In genomic region chr9:38160613-38161215, GRCh38 we compare ENCODE assay signal across 8 cellular contexts.
DNase-seq lines count a peak whose midpoint lies in the region; ATAC-seq and TF ChIP-seq lines count a peak whose summit lies in the region.

No MANE protein-coding gene starts in this region.

- no peaks in the 10 kb centered on the region for H3K79me2 ChIP-seq in Karpas-422 (ENCODE audit: low read length)

- H4K20me1 ChIP-seq in Karpas-422 (ENCODE audit: insufficient read depth, low read depth, low read length): no peaks in the 10 kb centered on the region

- WGBS in iPS DF 6.9 (ENCODE audit: insufficient coverage, insufficient read length): no CpG with 5 or more reads among the region's 9 CpGs

- DNase-seq in GDM1 (lab: John Stamatoyannopoulos, UW) (peak; percentile 27), Karpas-422 (peak; percentile 91), T-helper 2 cell (peak; percentile 3 to 49 (median 26)), astrocyte of the cerebellum (ENCODE audit: low read depth) (peak; percentile 11), iPS DF 6.9 (ENCODE audit: low read depth, low spot score) (peak; percentile 41), T1000 (lab: John Stamatoyannopoulos, UW) (no peak)
- DNase-seq in stimulated activated CD4-positive, alpha-beta T cell treated with anti-CD3 and anti-CD28 coated beads, Interleukin-1b, Interleukin-23, amount 100 ng/mL, for 4 hours (ENCODE audit: low read depth in 2 of 2): peak; percentile 46 to 60

- H3K4me1 ChIP-seq in Karpas-422 (ENCODE audit: low read length): no peaks in the 10 kb centered on the region
- H3K4me1 ChIP-seq in iPS DF 6.9 (ENCODE audit: control insufficient read depth, insufficient read depth, low read length): no peaks in the 10 kb centered on the region

- no peak overlapping the region for H3K9ac ChIP-seq in Karpas-422 (ENCODE audit: low read length)

- in situ Hi-C loops in astrocyte of the cerebellum (cut with HindIII; ENCODE audit: low sequenced_read_pairs): no loop called here

- H3K4me2 ChIP-seq in Karpas-422 (ENCODE audit: low read depth, low read length, poor library complexity, severe bottlenecking): no peak overlapping the region

- H3K27ac ChIP-seq in Karpas-422 (ENCODE audit: low read length) (no peak overlapping the region), iPS DF 6.9 (ENCODE audit: low read length) (no peak overlapping the region)

- H3K4me3 ChIP-seq in Karpas-422 (ENCODE audit: low read length) (no peak overlapping the region), astrocyte of the cerebellum (ENCODE audit: low read depth, low read length) (no peak overlapping the region), iPS DF 6.9 (ENCODE audit: low read length) (no peak overlapping the region)

- H3K9me3 ChIP-seq in Karpas-422 (ENCODE audit: low read length): no peaks in the 10 kb centered on the region
- no peaks in the 10 kb centered on the region for H3K9me3 ChIP-seq in iPS DF 6.9 (ENCODE audit: control insufficient read depth, insufficient read depth, low read length)

- TF ChIP-seq CTCF in astrocyte of the cerebellum (IDR thresholded peaks at IDR 0.05; ENCODE audit: low read depth, low read length, missing control alignments): peak; percentile 77

- H3K36me3 ChIP-seq in Karpas-422 (ENCODE audit: insufficient read depth, low read length): no peaks in the 10 kb centered on the region
- H3K36me3 ChIP-seq in iPS DF 6.9 (ENCODE audit: control insufficient read depth, insufficient read depth, low read length): no peaks in the 10 kb centered on the region

- H2AFZ ChIP-seq in Karpas-422 (ENCODE audit: low read length): no peak overlapping the region

- no peaks in the 10 kb centered on the region for H3K9me2 ChIP-seq in Karpas-422 (replicated peaks; ENCODE audit: insufficient read depth, low read length)

- no peak for ATAC-seq in HG02642 (IDR thresholded peaks at IDR 0.05; ENCODE audit: poor library complexity, unreplicated experiment)

- no peaks in the 10 kb centered on the region for H3K27me3 ChIP-seq in Karpas-422 (ENCODE audit: low read length)
- no peaks in the 10 kb centered on the region for H3K27me3 ChIP-seq in iPS DF 6.9 (ENCODE audit: control insufficient read depth, insufficient read depth, low read length)
